Comparison of ENCODE assay signal across 15 cellular contexts in the genomic region with DNA sequence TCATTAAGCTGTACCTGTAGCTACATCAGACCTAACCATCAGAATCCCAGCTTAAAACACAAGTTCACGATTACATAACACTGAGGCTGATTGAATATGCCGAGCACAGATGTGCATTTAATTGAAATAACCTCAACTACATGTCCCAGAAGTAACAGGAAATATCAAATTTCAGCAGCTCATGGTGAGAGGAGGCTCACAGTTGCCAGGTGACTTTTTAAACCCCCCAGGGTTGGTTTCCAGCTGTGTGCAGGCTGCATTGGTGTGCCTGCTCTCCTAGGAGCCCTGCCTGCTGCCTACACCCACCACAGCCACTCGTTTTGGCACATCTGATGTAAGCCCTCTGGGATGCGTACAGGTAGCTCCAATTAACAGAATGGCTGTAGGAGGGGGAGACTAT.
DNase-seq lines count a peak whose midpoint lies in the region; ATAC-seq, FAIRE-seq and TF ChIP-seq lines count a peak whose summit lies in the region.
"Had no signal": no experiment of that assay in that cellular context is flagged by ENCODE, and none has a peak within 500 bp of the region (broad histone marks: within the 10 kb centered on the region; RNA-seq: fewer than 3 reads in every experiment).

No MANE protein-coding gene starts in this region.

- DNase-seq in SK-N-SH, result no peak
- DNase-seq in NCI-H128 (lab: John Stamatoyannopoulos, UW; ENCODE audit: unreplicated experiment), result peak; percentile 7
- peak; percentile 75 for DNase-seq in RPMI7951 (ENCODE audit: low read depth)
- no peak for DNase-seq in type B pancreatic cell (ENCODE audit: extremely low spot score, unreplicated experiment)
- DNase-seq in GM12891 (ENCODE audit: insufficient read length, low spot score), result no peak
- DNase-seq in CD8-positive, alpha-beta T cell, result no peak
- DNase-seq: activated CD4-positive, alpha-beta T cell treated with anti-CD3 and anti-CD28 coated beads for 48 hours; activated T-cell treated with anti-CD3 and anti-CD28 coated beads, Interleukin-2, amount 50 U/mL, for 48 hours; midbrain; stimulated activated CD4-positive, alpha-beta T cell treated with anti-CD3 and anti-CD28 coated beads, Interleukin-15, amount 100 ng/mL, for 24 hours; T-cell had no signal

- ATAC-seq in SK-N-SH treated with all-trans-retinoic acid at 6 μM for 48 hours (no peak; the same call in 2 of the 3 replicates), GM19035 (IDR thresholded peaks at IDR 0.05; ENCODE audit: unreplicated experiment) (no peak)
- no peak for ATAC-seq in CD8-positive, alpha-beta T cell
- ATAC-seq: T-cell had no signal

- no peaks in the 10 kb centered on the region for H3K27me3 Mint-ChIP-seq in type B pancreatic cell
- H3K27me3 Mint-ChIP-seq in CD8-positive, alpha-beta T cell (ENCODE audit: low read depth), result no peaks in the 10 kb centered on the region

- no peaks in the 10 kb centered on the region for H4K20me1 ChIP-seq in SK-N-SH (ENCODE audit: insufficient read depth)

- H3F3A ChIP-seq in SK-N-SH (replicated peaks; ENCODE audit: insufficient read depth), result peaks cover 22% of the 10 kb centered on the region

- POLR2A ChIA-PET in SK-N-SH (lab: Yijun Ruan, JAX), result no interaction called here
- POLR2A ChIA-PET in CD8-positive, alpha-beta T cell (lab: Charles Lee), result interaction anchor here (0.5 to 0.6 kb wide), 2 partner anchors 15 to 19 kb away, joined by 3 to 4 read pairs; no protein-coding TSS in a partner anchor

- FAIRE-seq in GM12891 (lab: Jason Lieb, UNC), result no peak

- no peak overlapping the region for H2AFZ ChIP-seq in SK-N-SH (ENCODE audit: low read depth)
- H2AFZ ChIP-seq: parathyroid adenoma had no signal

- TF ChIP-seq CTCF in SK-N-SH (IDR thresholded peaks at IDR 0.05) (no peak), type B pancreatic cell (conservative IDR thresholded peaks at IDR 0.05) (no peak)
- no peak for TF ChIP-seq CTCF in CD8-positive, alpha-beta T cell (IDR thresholded peaks at IDR 0.05)

- H3K4me3 Mint-ChIP-seq in type B pancreatic cell, result no peak overlapping the region
- no peak overlapping the region for H3K4me3 Mint-ChIP-seq in CD8-positive, alpha-beta T cell
- H3K4me3 Mint-ChIP-seq: T-cell had no signal

- 64% methylated on average over 4 of the region's 4 CpGs for WGBS in SK-N-SH (ENCODE audit: low lambda C conversion rate)

- no peak overlapping the region for H3K9ac ChIP-seq in SK-N-SH
- H3K9ac ChIP-seq: parathyroid adenoma had no signal

- no peaks in the 10 kb centered on the region for H3K9me2 ChIP-seq in SK-N-SH

- no peak for TF ChIP-seq EP300 in SK-N-SH (IDR thresholded peaks at IDR 0.05; ENCODE audit: borderline replicate concordance in 1 of 2, low read depth in 1 of 2, low read length in 1 of 2)

- TF ChIP-seq POLR2A in GM12891 (IDR thresholded peaks at IDR 0.05; ENCODE audit: low read depth, low read length), result no peak

- no peak overlapping the region for H3K4me3 ChIP-seq in SK-N-SH (ENCODE audit: low read depth in 2 of 2, low read length in 1 of 2)
- no peak overlapping the region for H3K4me3 ChIP-seq in CD8-positive, alpha-beta T cell (ENCODE audit: low read depth, low read length)
- H3K4me3 ChIP-seq: tibial nerve had no signal

- H3K79me2 ChIP-seq in SK-N-SH (ENCODE audit: insufficient read depth), result no peaks in the 10 kb centered on the region
- H3K79me2 ChIP-seq: parathyroid adenoma had no signal

- no peak for TF ChIP-seq RAD21 in SK-N-SH (IDR thresholded peaks at IDR 0.05; ENCODE audit: low read length)

- H3K27me3 ChIP-seq in SK-N-SH (ENCODE audit: insufficient read depth), result no peaks in the 10 kb centered on the region
- H3K27me3 ChIP-seq in CD8-positive, alpha-beta T cell (ENCODE audit: insufficient read depth, low read length), result no peaks in the 10 kb centered on the region
- H3K27me3 ChIP-seq: tibial nerve had no signal

- CTCF ChIA-PET in SK-N-SH (lab: Yijun Ruan, JAX), result interaction anchor here (2.4 kb wide), 1 partner anchor 10 kb away, joined by 12 read pairs; no protein-coding TSS in a partner anchor
- CTCF ChIA-PET in CD8-positive, alpha-beta T cell (lab: Charles Lee), result interaction anchor here (0.7 to 1.1 kb wide), 3 partner anchors 10 to 34 kb away, joined by 3 read pairs; no protein-coding TSS in a partner anchor

- no peaks in the 10 kb centered on the region for H3K9me3 ChIP-seq in SK-N-SH
- no peaks in the 10 kb centered on the region for H3K9me3 ChIP-seq in CD8-positive, alpha-beta T cell (ENCODE audit: low read length)
- H3K9me3 ChIP-seq: tibial nerve had no signal

- peaks cover 23% of the 10 kb centered on the region for H3K4me1 Mint-ChIP-seq in type B pancreatic cell (ENCODE audit: unreplicated experiment)
- H3K4me1 Mint-ChIP-seq in CD8-positive, alpha-beta T cell (ENCODE audit: low read depth), result no peaks in the 10 kb centered on the region
- H3K4me1 Mint-ChIP-seq: T-cell had no signal

- H3K4me1 ChIP-seq in SK-N-SH (ENCODE audit: control insufficient read depth in 1 of 2, insufficient read depth in 2 of 2, low read depth in 1 of 2, low read length in 1 of 2), result peaks cover 4 to 56% of the 10 kb centered on the region in 2 experiments; a peak in 3 of 4 replicates
- H3K4me1 ChIP-seq in CD8-positive, alpha-beta T cell (ENCODE audit: insufficient read depth, low read length), result no peaks in the 10 kb centered on the region
- H3K4me1 ChIP-seq: parathyroid adenoma had no signal

- H3K27ac Mint-ChIP-seq in type B pancreatic cell, result peak overlapping the region; percentile 19
- H3K27ac Mint-ChIP-seq in CD8-positive, alpha-beta T cell, result no peak overlapping the region
- H3K27ac Mint-ChIP-seq: T-cell had no signal

- H3K36me3 ChIP-seq in SK-N-SH (replicated peaks in 1 of 2; ENCODE audit: control insufficient read depth in 1 of 2, insufficient read depth in 2 of 2, low read length in 1 of 2), result no peaks in the 10 kb centered on the region
- no peaks in the 10 kb centered on the region for H3K36me3 ChIP-seq in CD8-positive, alpha-beta T cell (ENCODE audit: insufficient read depth, low read length)
- H3K36me3 ChIP-seq: tibial nerve had no signal

- H3K4me2 ChIP-seq in SK-N-SH, result no peak overlapping the region

- H3K9me3 Mint-ChIP-seq in type B pancreatic cell, result no peaks in the 10 kb centered on the region
- H3K9me3 Mint-ChIP-seq in CD8-positive, alpha-beta T cell, result no peaks in the 10 kb centered on the region
- H3K9me3 Mint-ChIP-seq: T-cell had no signal

- intact Hi-C loops in CD8-positive, alpha-beta T cell (cut with DNase I, micrococcal nuclease), result no loop called here

- H3K36me3 Mint-ChIP-seq in type B pancreatic cell, result no peaks in the 10 kb centered on the region
- no peaks in the 10 kb centered on the region for H3K36me3 Mint-ChIP-seq in CD8-positive, alpha-beta T cell
- H3K36me3 Mint-ChIP-seq: T-cell had no signal

- H3K27ac ChIP-seq in SK-N-SH (ENCODE audit: low read depth in 2 of 2, low read length in 1 of 2), result no peak overlapping the region
- H3K27ac ChIP-seq in CD8-positive, alpha-beta T cell (ENCODE audit: low read depth, low read length), result no peak overlapping the region
- H3K27ac ChIP-seq: parathyroid adenoma, tibial nerve had no signal

TF ChIP-seq in SK-N-SH, 30 proteins besides CTCF, POLR2A, EP300 and RAD21 (continues in another document):
- no peak for TF ChIP-seq GATA2 (CRISPR knock-in tag; IDR thresholded peaks at IDR 0.05)

TF ChIP-seq in SK-N-SH treated with all-trans-retinoic acid at 6 μM for 48 hours, 23 proteins besides CTCF, POLR2A, EP300 and RAD21 (continues in another document):
- TF ChIP-seq, protein P1, sequence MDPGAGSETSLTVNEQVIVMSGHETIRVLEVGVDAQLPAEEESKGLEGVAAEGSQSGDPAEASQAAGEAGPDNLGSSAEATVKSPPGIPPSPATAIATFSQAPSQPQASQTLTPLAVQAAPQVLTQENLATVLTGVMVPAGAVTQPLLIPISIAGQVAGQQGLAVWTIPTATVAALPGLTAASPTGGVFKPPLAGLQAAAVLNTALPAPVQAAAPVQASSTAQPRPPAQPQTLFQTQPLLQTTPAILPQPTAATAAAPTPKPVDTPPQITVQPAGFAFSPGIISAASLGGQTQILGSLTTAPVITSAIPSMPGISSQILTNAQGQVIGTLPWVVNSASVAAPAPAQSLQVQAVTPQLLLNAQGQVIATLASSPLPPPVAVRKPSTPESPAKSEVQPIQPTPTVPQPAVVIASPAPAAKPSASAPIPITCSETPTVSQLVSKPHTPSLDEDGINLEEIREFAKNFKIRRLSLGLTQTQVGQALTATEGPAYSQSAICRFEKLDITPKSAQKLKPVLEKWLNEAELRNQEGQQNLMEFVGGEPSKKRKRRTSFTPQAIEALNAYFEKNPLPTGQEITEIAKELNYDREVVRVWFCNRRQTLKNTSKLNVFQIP (CRISPR knock-in tag; IDR thresholded peaks at IDR 0.05; ENCODE audit: borderline replicate concordance, low read depth), result no peak
- TF ChIP-seq ESRRG (CRISPR knock-in tag; IDR thresholded peaks at IDR 0.05) (no peak), CSDC2 (CRISPR knock-in tag; IDR thresholded peaks at IDR 0.05) (no peak), BACH2 (CRISPR knock-in tag; IDR thresholded peaks at IDR 0.05; ENCODE audit: borderline replicate concordance) (no peak), OSR1 (CRISPR knock-in tag; IDR thresholded peaks at IDR 0.05) (no peak), RARB (CRISPR knock-in tag; IDR thresholded peaks at IDR 0.05) (no peak)

TF ChIP-seq in GM12891, 5 proteins besides CTCF, POLR2A, EP300 and RAD21:
- TF ChIP-seq TAF1 (IDR thresholded peaks at IDR 0.05; ENCODE audit: low read depth, low read length) (no peak), PAX5 (IDR thresholded peaks at IDR 0.05; ENCODE audit: insufficient read depth, low read length, severe bottlenecking) (no peak), POLR2AphosphoS5 (IDR thresholded peaks at IDR 0.05; ENCODE audit: low read depth, low read length) (no peak), SPI1 (IDR thresholded peaks at IDR 0.05; ENCODE audit: low read depth, low read length) (no peak), POU2F2 (IDR thresholded peaks at IDR 0.05; ENCODE audit: low read depth, low read length) (no peak)
TF ChIP-seq in GM12891: peak in this region for 0.

Comparison
In these comparisons a context has a peak if more than half of its experiments do, and no peak if none do; other contexts are left out.
1. DNase-seq: peak in NCI-H128 (single experiment) and RPMI7951 (single experiment); none in SK-N-SH (single experiment), type B pancreatic cell (single experiment), GM12891 (single experiment) and CD8-positive, alpha-beta T cell (0 of 7).